ENCODE assay signal across 27 cellular contexts in the genomic region with DNA sequence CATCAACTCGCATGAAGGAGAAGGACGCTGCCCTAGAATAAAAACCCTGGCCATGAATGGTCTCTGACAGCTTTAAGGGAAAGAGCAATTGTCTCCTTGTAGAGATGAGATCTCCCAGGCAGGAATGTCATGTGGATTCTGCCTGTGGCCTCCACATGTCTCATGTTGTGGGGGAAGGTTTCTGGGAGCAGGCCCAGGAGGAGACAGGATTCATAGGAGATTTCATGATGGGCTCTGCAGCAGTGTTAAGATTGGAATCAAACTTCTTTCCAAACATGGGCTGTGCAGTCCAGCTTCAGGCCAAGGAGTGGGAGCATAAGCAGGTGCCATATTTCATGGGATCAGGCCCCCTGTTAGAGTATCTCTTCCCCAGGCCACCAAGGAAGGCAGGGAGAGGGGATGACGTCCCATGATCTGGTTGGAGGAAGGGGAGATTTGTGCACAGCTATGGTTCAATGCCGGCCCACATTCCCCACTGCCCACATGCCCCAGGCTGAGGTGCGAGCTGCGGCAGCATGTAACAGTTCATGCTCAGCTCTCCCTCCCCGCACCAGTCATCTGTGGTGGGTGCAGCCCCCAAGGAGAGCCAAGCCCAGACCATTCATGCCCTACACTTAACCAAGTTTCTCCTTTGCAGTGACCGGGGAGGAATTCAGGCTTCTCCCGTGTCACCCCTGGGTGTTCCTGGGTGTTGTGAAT. TPM values are rescaled to one million over a fixed set of nuclear protein-coding genes. Genes with fewer than 3 reads are reported as not detected.
"Had no signal": no experiment of that assay in that cellular context is flagged by ENCODE, and none has a peak within 500 bp of the region (broad histone marks: within the 10 kb centered on the region; RNA-seq: fewer than 3 reads in every experiment).

No MANE protein-coding gene starts in this region.

- H3K9me3 ChIP-seq: ascending aorta, body of pancreas had no signal

- DNase-seq: activated CD4-positive, alpha-beta T cell treated with anti-CD3 and anti-CD28 coated beads for 48 hours; activated CD4-positive, alpha-beta T cell treated with anti-CD3 and anti-CD28 coated beads, Interleukin-2, amount 50 U/mL, for 4 hours; activated CD4-positive, CD25-positive, alpha-beta regulatory T cell treated with anti-CD3 and anti-CD28 coated beads, Interleukin-2, amount 50 U/mL, for 72 hours; activated CD8-positive, alpha-beta memory T cell treated with anti-CD3 and anti-CD28 coated beads, Interleukin-2, amount 50 U/mL, for 48 hours; activated CD8-positive, alpha-beta T cell treated with anti-CD3 and anti-CD28 coated beads, Interleukin-2, amount 10 ng/mL, durations not matched to agents 7 days and 5 days; activated naive CD4-positive, alpha-beta T cell; activated naive CD8-positive, alpha-beta T cell treated with anti-CD3 and anti-CD28 coated beads, Interleukin-2, amount 50 U/mL, for 24 hours; activated T-cell treated with anti-CD3 and anti-CD28 coated beads, Interleukin-2, amount 50 U/mL, for 1 hour; amniotic stem cell; body of pancreas; MV-4-11; NCI-H1092 treated with DMSO at 0.1 percent for 48 hours; NCI-H1417 treated with DMSO at 0.1 percent for 48 hours; NCI-H1694; NCI-H2029; NCI-H345; NCI-H510A; NCI-H526 treated with DMSO at 0.1 percent for 48 hours; SIG-M5; T-helper 17 cell; T-helper 9 cell had no signal

- H3K4me3 ChIP-seq: ascending aorta, body of pancreas had no signal

- H3K27ac ChIP-seq: ascending aorta, body of pancreas, KMS-11 had no signal

- H3K36me3 ChIP-seq: ascending aorta had no signal

- ATAC-seq: activated CD8-positive, alpha-beta T cell treated with anti-CD3 and anti-CD28 coated beads, Interleukin-2, amount 10 ng/mL, durations not matched to agents 7 days and 5 days; activated naive CD8-positive, alpha-beta T cell treated with anti-CD3 and anti-CD28 coated beads, Interleukin-2, amount 50 U/mL, for 24 hours; body of pancreas; T-helper 17 cell; WTC11 had no signal

- H3K27me3 ChIP-seq: ascending aorta, body of pancreas had no signal

- H3K9ac ChIP-seq: KMS-11 had no signal

- H3K4me2 ChIP-seq: KMS-11 had no signal

RNA-seq across cellular contexts. Expression of a gene that starts 42.5 kb away (rescaled TPM):
- total RNA-seq: activated CD8-positive, alpha-beta T cell treated with anti-CD3 and anti-CD28 coated beads, Interleukin-2, amount 10 ng/mL, durations not matched to agents 7 days and 5 days; ascending aorta; MCF 10A; OCI-LY7; RPMI7951; T-helper 17 cell had no signal

RNA-seq across cellular contexts. Expression of a gene that starts 52.3 kb away (rescaled TPM):
- total RNA-seq: OCI-LY7, RPMI7951 had no signal
